In genomic region chr1:223551610-223552009, GRCh38 we compare ENCODE assay signal across 25 cellular contexts.
"Had no signal": no experiment of that assay in that cellular context is flagged by ENCODE, and none has a peak within 500 bp of the region (broad histone marks: within the 10 kb centered on the region; RNA-seq: fewer than 3 reads in every experiment).

No MANE protein-coding gene starts in this region.

- H3K4me3 Mint-ChIP-seq: activated naive CD8-positive, alpha-beta T cell treated with anti-CD3 and anti-CD28 coated beads, Interleukin-2, amount 10 ng/mL, durations not matched to agents 7 days and 5 days; mesothelial cell of epicardium; naive thymus-derived CD8-positive, alpha-beta T cell; T-helper 1 cell treated with Interleukin-12 subunit alpha and Interleukin-12 subunit beta and Interleukin-4 antibody, amounts not matched to agents 30 μg/mL and 1 μg/mL, for 36 hours had no signal

- H3K27ac Mint-ChIP-seq: activated naive CD8-positive, alpha-beta T cell treated with anti-CD3 and anti-CD28 coated beads, Interleukin-2, amount 10 ng/mL, durations not matched to agents 7 days and 5 days; progenitor cell of endocrine pancreas; T-helper 1 cell treated with Interleukin-12 subunit alpha and Interleukin-12 subunit beta and Interleukin-4 antibody, amounts not matched to agents 30 μg/mL and 1 μg/mL, for 36 hours had no signal

- ATAC-seq: body of pancreas; naive thymus-derived CD8-positive, alpha-beta T cell; stimulated activated naive CD8-positive, alpha-beta T cell treated with anti-CD3 and anti-CD28 coated beads, Interleukin-15, Interleukin-2, amounts not matched to agents 100 U/mL and 50 U/mL, for 24 hours had no signal

- H3K36me3 Mint-ChIP-seq: activated naive CD8-positive, alpha-beta T cell treated with anti-CD3 and anti-CD28 coated beads, Interleukin-2, amount 10 ng/mL, durations not matched to agents 7 days and 5 days; mesothelial cell of epicardium had no signal

- H3K4me3 ChIP-seq: body of pancreas, cardiac muscle cell, left ventricle myocardium inferior, spleen, upper lobe of left lung had no signal

- H3K4me1 Mint-ChIP-seq: activated naive CD8-positive, alpha-beta T cell treated with anti-CD3 and anti-CD28 coated beads, Interleukin-2, amount 10 ng/mL, durations not matched to agents 7 days and 5 days had no signal

- H3K27me3 ChIP-seq: body of pancreas, cardiac muscle cell, spleen, upper lobe of left lung had no signal

- H3K9me3 ChIP-seq: body of pancreas had no signal

- H3K27ac ChIP-seq: body of pancreas, cardiac muscle cell, left ventricle myocardium inferior, spleen, upper lobe of left lung had no signal

- H3K4me1 ChIP-seq: body of pancreas, left ventricle myocardium inferior had no signal

- DNase-seq: activated CD4-positive, alpha-beta T cell treated with anti-CD3 and anti-CD28 coated beads for 4 hours; activated CD4-positive, alpha-beta T cell treated with anti-CD3 and anti-CD28 coated beads, Interleukin-2, amount 50 U/mL, for 48 hours; activated CD4-positive, CD25-positive, alpha-beta regulatory T cell; activated CD8-positive, alpha-beta memory T cell treated with anti-CD3 and anti-CD28 coated beads, Interleukin-2, amount 50 U/mL, for 48 hours; activated naive CD4-positive, alpha-beta T cell treated with Interleukin-2 at 50 U/mL for 16 hours; activated naive CD8-positive, alpha-beta T cell treated with anti-CD3 and anti-CD28 coated beads, Interleukin-2, amount 10 ng/mL, durations not matched to agents 7 days and 5 days; activated T-cell treated with anti-CD3 and anti-CD28 coated beads, Interleukin-2, amount 50 U/mL, for 48 hours; amygdala; body of pancreas; cortex of kidney; erythroblast; hippocampal formation; kidney glomerular epithelial cell; left ventricle myocardium inferior; naive thymus-derived CD8-positive, alpha-beta T cell; retina; spleen; stimulated activated CD4-positive, alpha-beta T cell treated with anti-CD3 and anti-CD28 coated beads, Interleukin-4, amount 100 ng/mL, for 1 hour; stimulated activated naive CD8-positive, alpha-beta T cell treated with anti-CD3 and anti-CD28 coated beads, Interleukin-15, Interleukin-2, amounts not matched to agents 100 U/mL and 50 U/mL, for 24 hours; T1000; upper lobe of left lung had no signal

- H3K36me3 ChIP-seq: cardiac muscle cell, left ventricle myocardium inferior, spleen, upper lobe of left lung had no signal
